ENCODE assay signal across 2 cellular contexts in genomic region chr1:233138794-233139544, GRCh38.
TF ChIP-seq lines count a peak whose summit lies in the region.

No MANE protein-coding gene starts in this region.

TF ChIP-seq in A549, 52 proteins besides CTCF, POLR2A, EP300 and RAD21 (continued from another document):
- no peak for TF ChIP-seq SREBF2 (IDR thresholded peaks at IDR 0.05)
- no peak for TF ChIP-seq EHF (CRISPR knock-in tag; IDR thresholded peaks at IDR 0.05)
- TF ChIP-seq NFE2L2 (conservative IDR thresholded peaks at IDR 0.05; ENCODE audit: low read length): no peak
- no peak for TF ChIP-seq HEYL (CRISPR knock-in tag; IDR thresholded peaks at IDR 0.05)

TF ChIP-seq in neural cell, 6 proteins besides CTCF, POLR2A, EP300 and RAD21 (continued from another document):
- TF ChIP-seq, protein P1, sequence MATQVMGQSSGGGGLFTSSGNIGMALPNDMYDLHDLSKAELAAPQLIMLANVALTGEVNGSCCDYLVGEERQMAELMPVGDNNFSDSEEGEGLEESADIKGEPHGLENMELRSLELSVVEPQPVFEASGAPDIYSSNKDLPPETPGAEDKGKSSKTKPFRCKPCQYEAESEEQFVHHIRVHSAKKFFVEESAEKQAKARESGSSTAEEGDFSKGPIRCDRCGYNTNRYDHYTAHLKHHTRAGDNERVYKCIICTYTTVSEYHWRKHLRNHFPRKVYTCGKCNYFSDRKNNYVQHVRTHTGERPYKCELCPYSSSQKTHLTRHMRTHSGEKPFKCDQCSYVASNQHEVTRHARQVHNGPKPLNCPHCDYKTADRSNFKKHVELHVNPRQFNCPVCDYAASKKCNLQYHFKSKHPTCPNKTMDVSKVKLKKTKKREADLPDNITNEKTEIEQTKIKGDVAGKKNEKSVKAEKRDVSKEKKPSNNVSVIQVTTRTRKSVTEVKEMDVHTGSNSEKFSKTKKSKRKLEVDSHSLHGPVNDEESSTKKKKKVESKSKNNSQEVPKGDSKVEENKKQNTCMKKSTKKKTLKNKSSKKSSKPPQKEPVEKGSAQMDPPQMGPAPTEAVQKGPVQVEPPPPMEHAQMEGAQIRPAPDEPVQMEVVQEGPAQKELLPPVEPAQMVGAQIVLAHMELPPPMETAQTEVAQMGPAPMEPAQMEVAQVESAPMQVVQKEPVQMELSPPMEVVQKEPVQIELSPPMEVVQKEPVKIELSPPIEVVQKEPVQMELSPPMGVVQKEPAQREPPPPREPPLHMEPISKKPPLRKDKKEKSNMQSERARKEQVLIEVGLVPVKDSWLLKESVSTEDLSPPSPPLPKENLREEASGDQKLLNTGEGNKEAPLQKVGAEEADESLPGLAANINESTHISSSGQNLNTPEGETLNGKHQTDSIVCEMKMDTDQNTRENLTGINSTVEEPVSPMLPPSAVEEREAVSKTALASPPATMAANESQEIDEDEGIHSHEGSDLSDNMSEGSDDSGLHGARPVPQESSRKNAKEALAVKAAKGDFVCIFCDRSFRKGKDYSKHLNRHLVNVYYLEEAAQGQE (IDR thresholded peaks at IDR 0.05; ENCODE audit: borderline replicate concordance): peak; percentile 28
